Comparison of ENCODE assay signal across 1 cellular context in the genomic region with DNA sequence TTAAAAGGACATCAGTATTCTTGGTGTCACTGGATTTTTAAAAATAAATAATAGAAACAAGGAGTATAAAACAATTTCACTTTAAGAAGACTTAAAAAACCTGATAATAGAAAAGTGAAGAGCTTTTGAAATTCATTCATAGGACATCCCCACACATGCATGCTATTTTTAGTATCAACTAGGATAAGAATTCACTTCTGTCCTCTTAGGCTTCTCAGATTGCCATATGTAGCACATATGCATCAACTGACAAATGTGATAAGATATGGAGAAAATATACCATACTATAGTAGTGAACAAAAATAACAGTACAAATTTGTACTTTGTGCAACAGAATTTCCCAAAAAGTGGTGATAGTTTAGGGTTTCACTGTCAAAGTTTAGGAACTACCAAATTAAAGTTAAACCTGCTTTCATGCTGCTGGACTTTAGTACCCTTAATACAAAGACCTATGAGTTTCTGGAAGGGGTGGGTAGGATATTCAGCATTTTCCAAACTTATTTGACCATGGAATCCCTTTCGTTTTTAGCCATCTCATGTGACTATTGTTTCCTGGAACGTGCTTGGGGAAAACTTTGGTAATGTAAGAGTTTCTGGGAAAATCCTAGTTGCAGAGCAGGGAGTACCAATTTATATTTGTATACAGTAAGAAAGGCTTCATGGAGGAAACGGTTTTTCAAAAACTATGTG.
TF ChIP-seq lines count a peak whose summit lies in the region.

No MANE protein-coding gene starts in this region.

TF ChIP-seq in GM12878, 131 proteins besides CTCF, POLR2A, EP300 and RAD21:
- no peak for TF ChIP-seq IKZF1 (conservative IDR thresholded peaks at IDR 0.05)
- no peak for TF ChIP-seq ETV6 (conservative IDR thresholded peaks at IDR 0.05 in 1 of 2, IDR thresholded peaks at IDR 0.05 in 1 of 2; ENCODE audit: borderline replicate concordance in 1 of 2, low read depth in 1 of 2)
- TF ChIP-seq RAD51 (IDR thresholded peaks at IDR 0.05) = no peak
- TF ChIP-seq GABPA (IDR thresholded peaks at IDR 0.05; ENCODE audit: low read depth) = no peak
- no peak for TF ChIP-seq CBFB (IDR thresholded peaks at IDR 0.05; ENCODE audit: low read depth)
- TF ChIP-seq ATF7 (IDR thresholded peaks at IDR 0.05; ENCODE audit: low read depth) = no peak
- TF ChIP-seq WRNIP1 (IDR thresholded peaks at IDR 0.05; ENCODE audit: borderline replicate concordance, low read depth, low read length) = no peak
- TF ChIP-seq HDGF (IDR thresholded peaks at IDR 0.05) = no peak
